Comparison of ENCODE assay signal across 16 cellular contexts in genomic region chr9:31839273-31839672, GRCh38.
DNase-seq lines count a peak whose midpoint lies in the region; ATAC-seq and FAIRE-seq lines count a peak whose summit lies in the region.
"Had no signal": no experiment of that assay in that cellular context is flagged by ENCODE, and none has a peak within 500 bp of the region (broad histone marks: within the 10 kb centered on the region; RNA-seq: fewer than 3 reads in every experiment).

No MANE protein-coding gene starts in this region.

- no peak for ATAC-seq in right cardiac atrium
- ATAC-seq: stimulated activated naive B cell treated with anti-CD40 and anti-IgM and Interleukin-4, amounts not matched to agents 10 μg/mL and 1 μg/mL and 100 μg/mL, for 72 hours had no signal

- H3K4me1 ChIP-seq in iPS DF 6.9 (ENCODE audit: control insufficient read depth, insufficient read depth, low read length) (no peaks in the 10 kb centered on the region), right cardiac atrium (ENCODE audit: control insufficient read depth, insufficient read depth, low read length) (no peaks in the 10 kb centered on the region)

- H3K9me3 ChIP-seq in MG63, result no peaks in the 10 kb centered on the region
- no peaks in the 10 kb centered on the region for H3K9me3 ChIP-seq in iPS DF 6.9 (ENCODE audit: control insufficient read depth, insufficient read depth, low read length)
- no peaks in the 10 kb centered on the region for H3K9me3 ChIP-seq in right cardiac atrium (ENCODE audit: control insufficient read depth, low read length)

- WGBS in iPS DF 6.9 (ENCODE audit: insufficient coverage, insufficient read length), result no CpG with 5 or more reads among the region's 1 CpG
- WGBS in right cardiac atrium, result 46% methylated on average over 1 of the region's 1 CpG

- FAIRE-seq in HTR-8/SVneo (lab: Jason Lieb, UNC), result no peak

- H3K27me3 ChIP-seq in MG63 (no peaks in the 10 kb centered on the region), iPS DF 6.9 (ENCODE audit: control insufficient read depth, insufficient read depth, low read length) (no peaks in the 10 kb centered on the region), right cardiac atrium (ENCODE audit: control insufficient read depth, insufficient read depth) (no peaks in the 10 kb centered on the region)

- H3K36me3 ChIP-seq in MG63 (no peaks in the 10 kb centered on the region), iPS DF 6.9 (ENCODE audit: control insufficient read depth, insufficient read depth, low read length) (no peaks in the 10 kb centered on the region)

- H3K4me3 ChIP-seq in MG63 (no peak overlapping the region), iPS DF 6.9 (ENCODE audit: low read length) (no peak overlapping the region), right cardiac atrium (ENCODE audit: low read length) (no peak overlapping the region)
- H3K4me3 ChIP-seq: lung had no signal

- H3K27ac ChIP-seq in iPS DF 6.9 (ENCODE audit: low read length) (no peak overlapping the region), right cardiac atrium (ENCODE audit: low read length) (no peak overlapping the region)

- peak; percentile 70 for DNase-seq in DMS 273 (lab: John Stamatoyannopoulos, UW; ENCODE audit: unreplicated experiment)
- peak; percentile 18 for DNase-seq in MG63
- DNase-seq in SK-N-DZ (ENCODE audit: low spot score), result peak; percentile 14
- peak; percentile 2 for DNase-seq in iPS DF 6.9 (ENCODE audit: low read depth, low spot score)
- no peak for DNase-seq in LoVo (ENCODE audit: low spot score)
- DNase-seq in HTR-8/SVneo (ENCODE audit: insufficient read length, low spot score), result no peak
- no peak for DNase-seq in right cardiac atrium
- no peak for DNase-seq in NCI-H2107 (lab: John Stamatoyannopoulos, UW)
- DNase-seq: activated CD4-positive, alpha-beta memory T cell treated with anti-CD3 and anti-CD28 coated beads for 36 hours; activated naive CD4-positive, alpha-beta T cell treated with anti-CD3 and anti-CD28 coated beads, Interleukin-2, amount 10 ng/mL, durations not matched to agents 7 days and 5 days; HCEC 1CT; KG1; NCI-H526 treated with DMSO at 0.1 percent for 48 hours; stimulated activated CD4-positive, alpha-beta T cell treated with anti-CD3 and anti-CD28 coated beads, Interleukin-1b, Interleukin-23, amount 100 ng/mL, for 48 hours; stimulated activated naive B cell treated with anti-CD40 and anti-IgM and Interleukin-4, amounts not matched to agents 10 μg/mL and 1 μg/mL and 100 μg/mL, for 72 hours had no signal

- intact Hi-C loops in right cardiac atrium (cut with DNase I), result no loop called here

Comparison
In these comparisons a context has a peak if more than half of its experiments do, and no peak if none do; other contexts are left out.
1. DNase-seq: peak in DMS 273 (single experiment), MG63 (single experiment), SK-N-DZ (single experiment) and iPS DF 6.9 (single experiment); none in LoVo (single experiment), HTR-8/SVneo (single experiment), right cardiac atrium (0 of 3) and NCI-H2107 (single experiment).